In the genomic region with DNA sequence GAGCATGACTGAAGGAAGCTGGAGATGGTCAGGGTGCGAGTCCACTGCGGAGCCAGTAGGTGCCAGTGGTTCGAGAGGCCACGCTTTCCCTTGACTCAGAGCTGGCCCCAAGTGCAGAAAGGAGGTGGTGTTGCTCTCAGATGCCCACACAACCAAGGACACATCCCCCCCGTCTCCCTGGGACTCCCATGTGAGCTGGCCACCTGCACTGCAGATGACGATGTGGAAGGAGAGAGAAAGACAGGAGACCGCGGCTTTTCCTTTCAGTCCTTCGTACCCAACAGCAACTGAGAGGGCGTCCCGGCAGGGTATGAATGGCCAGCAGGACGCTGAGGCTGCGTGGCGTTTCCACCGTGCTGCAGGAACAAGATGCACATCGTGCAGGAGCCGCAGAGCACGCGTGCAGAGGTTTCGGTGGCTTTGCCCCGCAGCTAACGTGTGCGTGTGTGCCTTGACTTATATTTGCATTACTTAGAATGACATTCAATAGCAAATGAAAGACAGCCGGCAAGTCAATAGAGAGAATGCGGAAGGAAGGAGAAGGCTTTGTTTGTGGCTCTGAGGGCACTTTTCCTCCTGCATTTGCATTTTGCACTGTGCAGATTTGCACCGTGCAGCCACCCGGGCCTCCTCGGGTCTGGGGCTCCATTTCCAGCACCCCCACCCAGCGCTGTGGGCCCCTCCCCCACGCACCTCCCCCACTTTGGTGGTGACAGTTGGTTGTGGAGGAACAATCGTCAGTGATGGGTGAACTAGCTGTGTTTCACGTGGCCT, we compare ENCODE assay signal across 8 cellular contexts.
A peak's percentile ranks its signal among the peaks of the same experiment; 100 is the strongest.
DNase-seq lines count a peak whose midpoint lies in the region; ATAC-seq and TF ChIP-seq lines count a peak whose summit lies in the region.

No MANE protein-coding gene starts in this region.

- H3K4me2 ChIP-seq in OCI-LY3 (ENCODE audit: low read length) (peak overlapping the region; percentile 26), MM.1S (ENCODE audit: low read depth, low read length) (no peak overlapping the region)

- H3F3A ChIP-seq in MM.1S (ENCODE audit: insufficient read depth, low read length) = no peaks in the 10 kb centered on the region

- H4K20me1 ChIP-seq in OCI-LY3 (ENCODE audit: insufficient read depth, low read length) = no peaks in the 10 kb centered on the region
- H4K20me1 ChIP-seq in MM.1S (ENCODE audit: insufficient read depth, low read length) = no peaks in the 10 kb centered on the region

- CTCF ChIA-PET in GM10248 (lab: Yijun Ruan, JAX) = interaction anchor here (1.1 to 1.7 kb wide), 4 partner anchors 9 to 60 kb away, joined by 3 to 5 read pairs (median 4); no protein-coding TSS in a partner anchor

- H3K79me2 ChIP-seq in OCI-LY3 (ENCODE audit: low read length) (no peaks in the 10 kb centered on the region), MM.1S (ENCODE audit: low read length) (no peaks in the 10 kb centered on the region)

- ATAC-seq in GM19452 (IDR thresholded peaks at IDR 0.05; ENCODE audit: unreplicated experiment) (peak; percentile 52), HG03378 (IDR thresholded peaks at IDR 0.05; ENCODE audit: unreplicated experiment) (no peak)

- peak; percentile 66 for DNase-seq in GM10248 (ENCODE audit: extremely low spot score)
- peak; percentile 60 for DNase-seq in left kidney (ENCODE audit: low read depth, low spot score)
- DNase-seq in DMS114 treated with DMSO at 0.1 percent for 48 hours (lab: John Stamatoyannopoulos, UW; ENCODE audit: unreplicated experiment) = no peak
- DNase-seq in superior temporal gyrus (ENCODE audit: extremely low spot score) = no peak
- no peak for DNase-seq in MM.1S

- no peaks in the 10 kb centered on the region for H3K9me3 ChIP-seq in OCI-LY3 (ENCODE audit: insufficient read depth, low read length)
- no peaks in the 10 kb centered on the region for H3K9me3 ChIP-seq in MM.1S (replicated peaks; ENCODE audit: insufficient read depth, low read length)

- H3K27me3 ChIP-seq in OCI-LY3 (ENCODE audit: low read depth, low read length) (no peaks in the 10 kb centered on the region), MM.1S (replicated peaks; ENCODE audit: insufficient read depth, low read length) (peaks cover 90% of the 10 kb centered on the region)

- TF ChIP-seq CTCF in GM10248 (IDR thresholded peaks at IDR 0.05; ENCODE audit: control extremely low read depth, extremely low read depth, low read depth, missing control alignments) (no peak), OCI-LY3 (IDR thresholded peaks at IDR 0.05; ENCODE audit: low read depth, low read length) (no peak), MM.1S (IDR thresholded peaks at IDR 0.05; ENCODE audit: low read length) (no peak)

- H3K4me3 ChIP-seq in OCI-LY3 (ENCODE audit: low read length) (no peak overlapping the region), MM.1S (ENCODE audit: low read length) (no peak overlapping the region)

- H2AFZ ChIP-seq in OCI-LY3 (ENCODE audit: low read depth, low read length) (no peak overlapping the region), MM.1S (ENCODE audit: low read length) (no peak overlapping the region)

- H3K9ac ChIP-seq in OCI-LY3 (ENCODE audit: low read length) (no peak overlapping the region), MM.1S (ENCODE audit: low read length) (no peak overlapping the region)

- no peaks in the 10 kb centered on the region for H3K9me2 ChIP-seq in MM.1S (replicated peaks; ENCODE audit: insufficient read depth, low read length)

- H3K4me1 ChIP-seq in OCI-LY3 (ENCODE audit: low read length) = 0 out of 2 replicates have a peak, but pooled peaks cover 3% of the 10 kb centered on the region
- H3K4me1 ChIP-seq in MM.1S (ENCODE audit: low read length) = no peaks in the 10 kb centered on the region

- H3K27ac ChIP-seq in OCI-LY3 (ENCODE audit: low read length) = no peak overlapping the region
- no peak overlapping the region for H3K27ac ChIP-seq in MM.1S (ENCODE audit: low read length)

- H3K36me3 ChIP-seq in OCI-LY3 (replicated peaks; ENCODE audit: low read depth, low read length) (no peaks in the 10 kb centered on the region), MM.1S (replicated peaks; ENCODE audit: insufficient read depth, low read length) (no peaks in the 10 kb centered on the region)

- POLR2A ChIA-PET in GM10248 (lab: Yijun Ruan, JAX) = no interaction called here

Comparison
In these comparisons a context has a peak if more than half of its experiments do, and no peak if none do; other contexts are left out.
1. DNase-seq: peak in GM10248 (single experiment) and left kidney (single experiment); none in DMS114 treated with DMSO at 0.1 percent for 48 hours (single experiment), superior temporal gyrus (single experiment) and MM.1S (single experiment).